25 cellular contexts compared by ENCODE assay signal in the genomic region with DNA sequence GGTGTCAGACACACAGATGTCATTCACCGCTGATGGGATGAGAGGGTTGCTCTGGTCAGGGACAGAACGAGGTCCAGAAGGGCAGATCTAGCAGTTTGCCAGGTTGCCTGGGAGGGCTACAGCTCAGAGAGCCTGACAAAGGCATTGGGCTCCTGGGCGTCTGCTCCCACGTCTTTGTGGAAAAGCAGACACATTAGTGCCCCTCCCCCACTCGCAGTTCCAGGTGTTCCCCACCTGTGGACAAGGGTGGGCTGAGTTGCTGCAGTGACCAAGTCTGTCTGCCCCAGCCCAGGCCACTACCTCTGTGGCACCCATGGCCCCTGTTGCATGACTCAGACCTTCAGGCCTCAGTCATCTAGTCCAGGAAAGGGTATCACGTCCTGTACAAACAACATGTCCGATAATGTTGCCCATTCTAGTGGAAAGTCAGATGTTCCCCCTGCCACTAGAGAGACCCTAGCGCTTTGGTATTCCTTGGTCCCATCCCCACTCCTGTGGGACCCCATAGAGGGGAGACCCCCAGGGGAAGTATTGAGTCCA.
"Had no signal": no experiment of that assay in that cellular context is flagged by ENCODE, and none has a peak within 500 bp of the region (broad histone marks: within the 10 kb centered on the region; RNA-seq: fewer than 3 reads in every experiment).

No MANE protein-coding gene starts in this region.

- ATAC-seq: activated CD4-positive, alpha-beta T cell treated with anti-CD3 and anti-CD28 coated beads for 36 hours; activated CD8-positive, alpha-beta memory T cell treated with anti-CD3 and anti-CD28 coated beads, Interleukin-2, amount 10 ng/mL, durations not matched to agents 7 days and 5 days; activated CD8-positive, alpha-beta T cell treated with anti-CD3 and anti-CD28 coated beads, Interleukin-2, amount 10 ng/mL, durations not matched to agents 7 days and 5 days; activated naive CD8-positive, alpha-beta T cell treated with anti-CD3 and anti-CD28 coated beads, Interleukin-2, amount 50 U/mL, for 24 hours; body of pancreas; effector memory CD8-positive, alpha-beta T cell had no signal

- H3K36me3 ChIP-seq: adrenal gland, colonic mucosa had no signal

- H3K4me1 ChIP-seq: adrenal gland, colonic mucosa had no signal

- H3K27me3 ChIP-seq: adrenal gland, body of pancreas, colonic mucosa had no signal

- H3K4me3 ChIP-seq: adrenal gland, body of pancreas, colonic mucosa had no signal

- H3K27ac ChIP-seq: adrenal gland, body of pancreas, colonic mucosa, epithelial cell of prostate had no signal

- DNase-seq: activated CD4-positive, alpha-beta memory T cell treated with anti-CD3 and anti-CD28 coated beads for 36 hours; activated CD4-positive, alpha-beta T cell treated with anti-CD3 and anti-CD28 coated beads for 36 hours; activated CD4-positive, alpha-beta T cell treated with anti-CD3 and anti-CD28 coated beads, Interleukin-2, amount 10 ng/mL, durations not matched to agents 24 days and 14 days; activated CD4-positive, CD25-positive, alpha-beta regulatory T cell; activated CD4-positive, CD25-positive, alpha-beta regulatory T cell treated with anti-CD3 and anti-CD28 coated beads, Interleukin-2, amount 50 U/mL, for 72 hours; activated CD8-positive, alpha-beta memory T cell treated with anti-CD3 and anti-CD28 coated beads, Interleukin-2, amount 10 ng/mL, durations not matched to agents 7 days and 5 days; activated CD8-positive, alpha-beta memory T cell treated with anti-CD3 and anti-CD28 coated beads, Interleukin-2, amount 50 U/mL, for 4 hours; activated CD8-positive, alpha-beta T cell treated with anti-CD3 and anti-CD28 coated beads, Interleukin-2, amount 10 ng/mL, durations not matched to agents 7 days and 5 days; activated effector memory CD4-positive, alpha-beta T cell treated with anti-CD3 and anti-CD28 coated beads, Interleukin-2, amount 50 U/mL, for 16 hours; activated naive CD4-positive, alpha-beta T cell treated with anti-CD3 and anti-CD28 coated beads for 36 hours; activated naive CD8-positive, alpha-beta T cell treated with anti-CD3 and anti-CD28 coated beads for 36 hours; activated naive CD8-positive, alpha-beta T cell treated with anti-CD3 and anti-CD28 coated beads, Interleukin-2, amount 50 U/mL, for 24 hours; activated T-cell treated with anti-CD3 and anti-CD28 coated beads, Interleukin-2, amount 50 U/mL, for 1 hour; activated T-cell treated with anti-CD3 and anti-CD28 coated beads, Interleukin-2, amount 50 U/mL, for 48 hours; amygdala; aorta; body of pancreas; caudate nucleus; colonic mucosa; effector CD4-positive, alpha-beta T cell; effector memory CD8-positive, alpha-beta T cell; foreskin fibroblast; T-helper 2 cell had no signal

- H3K9me3 ChIP-seq: adrenal gland, body of pancreas, colonic mucosa had no signal
